Comparison of ENCODE assay signal across 1 cellular context in the genomic region with DNA sequence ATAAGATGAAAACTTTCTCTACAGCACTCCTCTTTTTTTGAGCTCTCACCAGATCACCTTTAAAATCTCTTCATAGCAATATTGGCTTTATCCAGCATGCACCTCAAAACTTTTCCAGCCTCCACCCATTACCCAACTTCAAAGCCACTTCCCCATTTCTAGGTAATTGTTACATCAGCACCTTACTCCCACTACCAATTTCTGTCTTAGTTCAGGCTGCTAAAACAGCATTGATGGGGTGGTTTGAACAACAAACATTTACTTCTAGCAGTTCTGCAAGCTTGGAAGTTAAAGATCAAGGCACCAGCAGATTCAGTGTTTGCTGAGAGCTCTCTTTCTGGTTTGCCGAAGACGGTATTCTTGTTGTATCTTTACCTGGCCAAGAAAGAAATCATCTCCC.
TF ChIP-seq lines count a peak whose summit lies in the region.

No MANE protein-coding gene starts in this region.

TF ChIP-seq in WTC11, 78 proteins besides CTCF, POLR2A, EP300 and RAD21 (continued from another document):
- no peak for TF ChIP-seq ARID4B (CRISPR knock-in tag; IDR thresholded peaks at IDR 0.05; ENCODE audit: borderline replicate concordance)
- no peak for TF ChIP-seq ESRRA (CRISPR knock-in tag; IDR thresholded peaks at IDR 0.05; ENCODE audit: borderline replicate concordance)
- TF ChIP-seq ZNF396 (CRISPR knock-in tag; IDR thresholded peaks at IDR 0.05; ENCODE audit: borderline replicate concordance) = no peak
- TF ChIP-seq ATF6 (CRISPR knock-in tag; IDR thresholded peaks at IDR 0.05) = no peak
- no peak for TF ChIP-seq ZNF317 (CRISPR knock-in tag; IDR thresholded peaks at IDR 0.05; ENCODE audit: borderline replicate concordance, low read depth)
- no peak for TF ChIP-seq CBFB (CRISPR knock-in tag; IDR thresholded peaks at IDR 0.05; ENCODE audit: low read depth)
- no peak for TF ChIP-seq GTF2I (CRISPR knock-in tag; conservative IDR thresholded peaks at IDR 0.05)
- TF ChIP-seq ZNF425 (CRISPR knock-in tag; conservative IDR thresholded peaks at IDR 0.05) = no peak
- no peak for TF ChIP-seq USF2 (CRISPR knock-in tag; IDR thresholded peaks at IDR 0.05)
- no peak for TF ChIP-seq SOX15 (CRISPR knock-in tag; IDR thresholded peaks at IDR 0.05)
